22 cellular contexts compared by ENCODE assay signal in the genomic region with DNA sequence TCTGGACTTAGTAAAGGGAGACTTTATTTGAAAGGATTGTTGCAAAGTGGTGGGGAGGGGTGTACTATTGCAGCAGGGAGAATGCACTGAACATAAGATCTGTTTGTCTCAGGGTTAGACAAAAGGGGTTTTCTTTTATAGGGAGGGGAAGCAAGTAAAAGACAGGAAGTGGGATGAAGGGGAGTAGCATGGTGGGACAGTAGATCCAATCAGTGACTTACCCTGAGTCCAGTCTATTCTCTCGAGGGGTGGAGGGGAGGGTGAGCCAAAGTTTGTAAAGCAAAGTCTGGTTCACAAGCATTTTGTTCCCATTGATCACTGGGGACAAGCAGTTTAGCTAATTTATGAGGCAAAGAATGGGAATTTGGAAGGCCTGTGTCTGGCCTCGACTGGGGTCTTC. TPM values are rescaled to one million over a fixed set of nuclear protein-coding genes. Genes with fewer than 3 reads are reported as not detected.
A peak's percentile ranks its signal among the peaks of the same experiment; 100 is the strongest.
DNase-seq lines count a peak whose midpoint lies in the region; TF ChIP-seq lines count a peak whose summit lies in the region.
"Had no signal": no experiment of that assay in that cellular context is flagged by ENCODE, and none has a peak within 500 bp of the region (broad histone marks: within the 10 kb centered on the region; RNA-seq: fewer than 3 reads in every experiment).

No MANE protein-coding gene starts in this region.

- H3K9ac ChIP-seq in neuronal stem cell (ENCODE audit: low read depth, low read length, poor library complexity): no peak overlapping the region

- no peaks in the 10 kb centered on the region for H3K9me3 ChIP-seq in CD8-positive, alpha-beta memory T cell (ENCODE audit: low read length)
- H3K9me3 ChIP-seq in neuronal stem cell (replicated peaks in 1 of 2; ENCODE audit: control insufficient read depth in 2 of 2, insufficient read depth in 1 of 2, low read depth in 1 of 2, low read length in 2 of 2) (no peaks in the 10 kb centered on the region), sigmoid colon (no peaks in the 10 kb centered on the region)

- DNase-seq in CD8-positive, alpha-beta memory T cell: no peak
- DNase-seq in KBM-7 (peak; percentile 47), fibroblast of pulmonary artery (ENCODE audit: low read depth) (peak; percentile 3), neuronal stem cell (ENCODE audit: low spot score) (no peak), sigmoid colon (no peak), HFFc6 (no peak), NCI-H187 (lab: John Stamatoyannopoulos, UW) (no peak)
- DNase-seq: activated CD4-positive, CD25-positive, alpha-beta regulatory T cell treated with anti-CD3 and anti-CD28 coated beads, Interleukin-2, amount 50 U/mL, for 72 hours; activated CD8-positive, alpha-beta T cell treated with anti-CD3 and anti-CD28 coated beads, Interleukin-2, amount 10 ng/mL, durations not matched to agents 7 days and 5 days; amygdala; KG1; naive B cell; NCI-H187 treated with DMSO at 0.1 percent for 48 hours; NCI-H2227 treated with DMSO at 0.1 percent for 48 hours; posterior cingulate gyrus; stimulated activated CD4-positive, alpha-beta T cell treated with anti-CD3 and anti-CD28 coated beads, Interleukin-1b, Interleukin-23, amount 100 ng/mL, for 48 hours; T1000 had no signal

- H2BK120ac ChIP-seq in neuronal stem cell (ENCODE audit: low read depth, low read length): no peak overlapping the region

- TF ChIP-seq CTCF in fibroblast of pulmonary artery (IDR thresholded peaks at IDR 0.05; ENCODE audit: low read length, missing control alignments) (no peak), sigmoid colon (IDR thresholded peaks at IDR 0.05) (no peak), HFFc6 (IDR thresholded peaks at IDR 0.05) (no peak)

- in situ Hi-C loops in KBM-7 (cut with MboI; ENCODE audit: low pct_unique_long_range_greater_than_20kb, low sequenced_read_pairs): no loop called here

- peaks cover 7 to 55% (median 32%) of the 10 kb centered on the region in 3 donors for H3K36me3 Mint-ChIP-seq in CD8-positive, alpha-beta memory T cell
- H3K36me3 Mint-ChIP-seq in HFFc6 (ENCODE audit: low read depth): peaks cover 40% of the 10 kb centered on the region

- H3K23ac ChIP-seq in neuronal stem cell (ENCODE audit: low read depth, low read length, poor library complexity): no peak overlapping the region

- H3K4me2 ChIP-seq in neuronal stem cell (ENCODE audit: insufficient read depth, low read length, poor library complexity, severe bottlenecking): no peak overlapping the region

- no peaks in the 10 kb centered on the region for H3K27me3 ChIP-seq in CD8-positive, alpha-beta memory T cell (ENCODE audit: insufficient read depth, low read length, poor library complexity, severe bottlenecking)
- H3K27me3 ChIP-seq in neuronal stem cell (ENCODE audit: control insufficient read depth in 3 of 3, insufficient read depth in 3 of 3, low read depth in 1 of 3, low read length in 3 of 3) (no peaks in the 10 kb centered on the region), sigmoid colon (no peaks in the 10 kb centered on the region)
- H3K27me3 ChIP-seq: cardiac muscle cell, foreskin keratinocyte had no signal

- no peaks in the 10 kb centered on the region for H3K4me1 ChIP-seq in CD8-positive, alpha-beta memory T cell (ENCODE audit: insufficient read depth, low read length)
- H3K4me1 ChIP-seq in neuronal stem cell (ENCODE audit: control insufficient read depth in 2 of 2, insufficient read depth in 1 of 2, low read depth in 1 of 2, low read length in 2 of 2): peaks cover 10% of the 10 kb centered on the region in 2 donors
- H3K4me1 ChIP-seq in sigmoid colon: no peaks in the 10 kb centered on the region

- WGBS in neuronal stem cell (ENCODE audit: extremely low coverage in 2 of 2, insufficient read length in 2 of 2, insufficient replicate concordance in 1 of 2), 2 donors: no CpG with 5 or more reads among the region's 2 CpGs
- 82 to 83% methylated on average over 2 of the region's 2 CpGs for whole genome bisulfite sequencing in sigmoid colon, 2 donors

- no peak overlapping the region for H2BK12ac ChIP-seq in neuronal stem cell (ENCODE audit: low read length)

- intact Hi-C loops in sigmoid colon (cut with DNase I): no loop called here

- no peaks in the 10 kb centered on the region for H3K27me3 Mint-ChIP-seq in CD8-positive, alpha-beta memory T cell
- peaks cover 2% of the 10 kb centered on the region; the same call in 1 of the 2 replicates for H3K27me3 Mint-ChIP-seq in HFFc6 (ENCODE audit: insufficient read depth)
- H3K27me3 Mint-ChIP-seq: naive B cell; stimulated activated memory B cell treated with anti-CD40 and anti-IgM and Interleukin-4, amounts not matched to agents 10 μg/mL and 1 μg/mL and 100 μg/mL, for 72 hours had no signal

- H4K8ac ChIP-seq in neuronal stem cell (ENCODE audit: low read depth, low read length): no peak overlapping the region

- no peak overlapping the region for H4K91ac ChIP-seq in neuronal stem cell (ENCODE audit: low read depth, low read length, poor library complexity)

- H3K27ac Mint-ChIP-seq in CD8-positive, alpha-beta memory T cell: peak overlapping the region in 5 of 8 donors; percentile 6 to 72 (median 31)
- H3K27ac Mint-ChIP-seq in HFFc6: no peak overlapping the region
- H3K27ac Mint-ChIP-seq: activated CD8-positive, alpha-beta T cell treated with anti-CD3 and anti-CD28 coated beads, Interleukin-2, amount 10 ng/mL, durations not matched to agents 7 days and 5 days; stimulated activated memory B cell treated with anti-CD40 and anti-IgM and Interleukin-4, amounts not matched to agents 10 μg/mL and 1 μg/mL and 100 μg/mL, for 72 hours had no signal

- no peak overlapping the region for H2BK15ac ChIP-seq in neuronal stem cell (ENCODE audit: low read length)

- H3K79me1 ChIP-seq in neuronal stem cell (ENCODE audit: low read depth, low read length): no peaks in the 10 kb centered on the region

- H3K27ac ChIP-seq in CD8-positive, alpha-beta memory T cell (ENCODE audit: low read depth, low read length): no peak overlapping the region
- H3K27ac ChIP-seq in neuronal stem cell (replicated peaks; ENCODE audit: low read length): no peak overlapping the region
- H3K27ac ChIP-seq in sigmoid colon: no peak overlapping the region
- H3K27ac ChIP-seq: cardiac muscle cell, foreskin keratinocyte had no signal

- H2AK5ac ChIP-seq in neuronal stem cell (ENCODE audit: low read depth, low read length): no peak overlapping the region

- peaks cover 16% of the 10 kb centered on the region for H3K36me3 ChIP-seq in CD8-positive, alpha-beta memory T cell (ENCODE audit: insufficient read depth, low read length)
- H3K36me3 ChIP-seq in neuronal stem cell (replicated peaks in 1 of 2; ENCODE audit: control insufficient read depth in 2 of 2, insufficient read depth in 2 of 2, low read length in 2 of 2) (peaks cover 23 to 41% of the 10 kb centered on the region in 2 donors), sigmoid colon (peaks cover 3 to 41% (median 23%) of the 10 kb centered on the region in 4 donors)

- H3K9me3 Mint-ChIP-seq in CD8-positive, alpha-beta memory T cell: no peaks in the 10 kb centered on the region
- H3K9me3 Mint-ChIP-seq in HFFc6: no peaks in the 10 kb centered on the region
- H3K9me3 Mint-ChIP-seq: naive B cell; stimulated activated memory B cell treated with anti-CD40 and anti-IgM and Interleukin-4, amounts not matched to agents 10 μg/mL and 1 μg/mL and 100 μg/mL, for 72 hours had no signal

- no peak overlapping the region for H3K4me3 ChIP-seq in CD8-positive, alpha-beta memory T cell (ENCODE audit: low read length)
- no peak overlapping the region for H3K4me3 ChIP-seq in fibroblast of pulmonary artery (replicated peaks; ENCODE audit: low read depth, low read length)
- H3K4me3 ChIP-seq in neuronal stem cell (ENCODE audit: low read length in 2 of 2): no peak overlapping the region
- H3K4me3 ChIP-seq in sigmoid colon: no peak overlapping the region
- H3K4me3 ChIP-seq: cardiac muscle cell, lung had no signal

- H3K4me1 Mint-ChIP-seq in CD8-positive, alpha-beta memory T cell: peaks cover 0 to 5% (median 0%) of the 10 kb centered on the region in 3 donors
- peaks cover 17% of the 10 kb centered on the region for H3K4me1 Mint-ChIP-seq in HFFc6 (ENCODE audit: low read depth)
- H3K4me1 Mint-ChIP-seq: naive B cell; stimulated activated memory B cell treated with anti-CD40 and anti-IgM and Interleukin-4, amounts not matched to agents 10 μg/mL and 1 μg/mL and 100 μg/mL, for 72 hours had no signal

- H3K18ac ChIP-seq in neuronal stem cell (ENCODE audit: low read length): no peak overlapping the region

- peak overlapping the region; percentile 25 for H2AFZ ChIP-seq in neuronal stem cell (ENCODE audit: low read length)

- POLR2A ChIA-PET in CD8-positive, alpha-beta memory T cell (lab: Charles Lee): no interaction called here

- H3K4me3 Mint-ChIP-seq in CD8-positive, alpha-beta memory T cell: no peak overlapping the region
- no peak overlapping the region for H3K4me3 Mint-ChIP-seq in HFFc6
- H3K4me3 Mint-ChIP-seq: activated CD8-positive, alpha-beta T cell treated with anti-CD3 and anti-CD28 coated beads, Interleukin-2, amount 10 ng/mL, durations not matched to agents 7 days and 5 days; naive B cell; stimulated activated memory B cell treated with anti-CD40 and anti-IgM and Interleukin-4, amounts not matched to agents 10 μg/mL and 1 μg/mL and 100 μg/mL, for 72 hours had no signal

- no peak for TF ChIP-seq EP300 in sigmoid colon (IDR thresholded peaks at IDR 0.05)

- H3K14ac ChIP-seq in neuronal stem cell (ENCODE audit: low read length): no peak overlapping the region

- CTCF ChIA-PET in CD8-positive, alpha-beta memory T cell (lab: Charles Lee): no interaction called here

- no peak for TF ChIP-seq POLR2A in sigmoid colon (IDR thresholded peaks at IDR 0.05)

- no peak overlapping the region for H3K4ac ChIP-seq in neuronal stem cell (ENCODE audit: low read length)

- H2BK5ac ChIP-seq in neuronal stem cell (ENCODE audit: low read length): no peak overlapping the region

RNA-seq across cellular contexts. Expression of a gene that starts 35.0 kb away (rescaled TPM):
- not detected for total RNA-seq in CD8-positive, alpha-beta memory T cell
- not detected for polyA plus RNA-seq in CD8-positive, alpha-beta memory T cell
- 3.7 TPM for polyA plus RNA-seq in neuronal stem cell (2013, experiment 1 of 2)
- 4.0 TPM for polyA plus RNA-seq in neuronal stem cell (2013, experiment 2 of 2)
- under 1 TPM; 0.27 to 0.83 (median 0.52) TPM for total RNA-seq in sigmoid colon
- under 1 TPM in 2 of 3 donors, not detected in 1; 0.55 to 0.60 TPM for polyA plus RNA-seq in sigmoid colon
- total RNA-seq in HFFc6 (2021; fragmentation: NEBNext Ultra II Directional; extraction: Animal tissue kit (Norgen Biotek cat#: 25700)): under 1 TPM; 0.09 to 0.17 (median 0.13) TPM
- total RNA-seq: activated CD8-positive, alpha-beta T cell treated with anti-CD3 and anti-CD28 coated beads, Interleukin-2, amount 10 ng/mL, durations not matched to agents 7 days and 5 days; dermis microvascular lymphatic vessel endothelial cell had no signal

RNA-seq across cellular contexts. Expression of a gene that starts 38.8 kb away (rescaled TPM):
- total RNA-seq in CD8-positive, alpha-beta memory T cell: 10 to 100 TPM; 52.8 to 58.1 TPM
- 33.4 TPM for polyA plus RNA-seq in CD8-positive, alpha-beta memory T cell
- polyA plus RNA-seq in neuronal stem cell (2013, experiment 1 of 2): 36.8 TPM
- 34.5 TPM for polyA plus RNA-seq in neuronal stem cell (2013, experiment 2 of 2)
- 10 to 100 TPM; 31.7 to 44.8 (median 39.1) TPM for total RNA-seq in sigmoid colon
- polyA plus RNA-seq in sigmoid colon: 10 to 100 TPM; 15.6 to 26.3 (median 18.5) TPM
- total RNA-seq in HFFc6 (2021; fragmentation: NEBNext Ultra II Directional; extraction: Animal tissue kit (Norgen Biotek cat#: 25700)): 10 to 100 TPM; 33.0 to 38.5 (median 36.3) TPM

Comparison
In these comparisons a context has a peak if more than half of its experiments do, and no peak if none do; other contexts are left out.
1. DNase-seq: peak in KBM-7 (single experiment) and fibroblast of pulmonary artery (single experiment); none in CD8-positive, alpha-beta memory T cell (0 of 5), neuronal stem cell (single experiment), sigmoid colon (single experiment), HFFc6 (single experiment) and NCI-H187 (0 of 2).